ENCODE assay signal across 19 cellular contexts in genomic region chr9:72394061-72394460, GRCh38.
"Had no signal": no experiment of that assay in that cellular context is flagged by ENCODE, and none has a peak within 500 bp of the region (broad histone marks: within the 10 kb centered on the region; RNA-seq: fewer than 3 reads in every experiment).

No MANE protein-coding gene starts in this region.

- H3K27me3 ChIP-seq: hepatocyte, tibial nerve, vagina had no signal

- H3K9me3 ChIP-seq: left ventricle myocardium inferior, tibial nerve, vagina had no signal

- H3K36me3 ChIP-seq: left ventricle myocardium inferior, tibial nerve, vagina, WERI-Rb-1 had no signal

- H3K27ac ChIP-seq: hepatocyte, left ventricle myocardium inferior, tibial nerve, vagina, WERI-Rb-1 had no signal

- H3K4me1 ChIP-seq: left ventricle myocardium inferior had no signal

- ATAC-seq: activated CD4-positive, alpha-beta T cell treated with anti-CD3 and anti-CD28 coated beads for 36 hours; esophagus mucosa; natural killer cell had no signal

- FAIRE-seq: astrocyte, bronchial epithelial cell, keratinocyte had no signal

- DNase-seq: activated CD4-positive, alpha-beta memory T cell treated with anti-CD3 and anti-CD28 coated beads for 36 hours; activated CD4-positive, alpha-beta T cell treated with anti-CD3 and anti-CD28 coated beads for 36 hours; activated naive CD4-positive, alpha-beta T cell treated with anti-CD3 and anti-CD28 coated beads, Interleukin-2, amount 10 ng/mL, durations not matched to agents 7 days and 5 days; activated T-cell treated with anti-CD3 and anti-CD28 coated beads, Interleukin-2, amount 50 U/mL, for 24 hours; left ventricle myocardium inferior; natural killer cell; nucleus accumbens; stimulated activated CD4-positive, alpha-beta T cell treated with anti-CD3 and anti-CD28 coated beads, Interleukin-15, amount 100 ng/mL, for 24 hours; stimulated activated CD4-positive, alpha-beta T cell treated with anti-CD3 and anti-CD28 coated beads, Interleukin-4, amount 100 ng/mL, for 24 hours; stimulated activated naive CD4-positive, alpha-beta T cell treated with Interleukin-2 at 50 U/mL for 16 hours; substantia nigra; WERI-Rb-1 had no signal

- H3K4me3 ChIP-seq: hepatocyte, left ventricle myocardium inferior, tibial nerve, vagina had no signal
